Comparison of ENCODE assay signal across 8 cellular contexts in genomic region chr21:34639882-34640788, GRCh38. TPM values are rescaled to one million over a fixed set of nuclear protein-coding genes. Genes with fewer than 3 reads are reported as not detected.
DNase-seq lines count a peak whose midpoint lies in the region; ATAC-seq and TF ChIP-seq lines count a peak whose summit lies in the region.

No MANE protein-coding gene starts in this region.

- H3K4me3 ChIP-seq in coronary artery, result no peak overlapping the region

- peaks cover 16% of the 10 kb centered on the region for H3K36me3 Mint-ChIP-seq in activated CD8-positive, alpha-beta memory T cell treated with anti-CD3 and anti-CD28 coated beads, Interleukin-2, amount 10 ng/mL, durations not matched to agents 7 days and 5 days
- no peaks in the 10 kb centered on the region for H3K36me3 Mint-ChIP-seq in stimulated activated naive CD8-positive, alpha-beta T cell treated with anti-CD3 and anti-CD28 coated beads, Interleukin-15, Interleukin-2, amounts not matched to agents 100 ng/mL and 50 ng/mL, for 24 hours (ENCODE audit: low read depth)

- TF ChIP-seq CTCF in coronary artery (IDR thresholded peaks at IDR 0.05), result no peak

- H3K4me3 Mint-ChIP-seq in activated CD8-positive, alpha-beta memory T cell treated with anti-CD3 and anti-CD28 coated beads, Interleukin-2, amount 10 ng/mL, durations not matched to agents 7 days and 5 days, result peak overlapping the region; percentile 59
- H3K4me3 Mint-ChIP-seq in stimulated activated naive CD8-positive, alpha-beta T cell treated with anti-CD3 and anti-CD28 coated beads, Interleukin-15, Interleukin-2, amounts not matched to agents 100 ng/mL and 50 ng/mL, for 24 hours, result peak overlapping the region; percentile 65

- H3K27me3 Mint-ChIP-seq in activated CD8-positive, alpha-beta memory T cell treated with anti-CD3 and anti-CD28 coated beads, Interleukin-2, amount 10 ng/mL, durations not matched to agents 7 days and 5 days, result peaks cover 7% of the 10 kb centered on the region
- no peaks in the 10 kb centered on the region for H3K27me3 Mint-ChIP-seq in stimulated activated naive CD8-positive, alpha-beta T cell treated with anti-CD3 and anti-CD28 coated beads, Interleukin-15, Interleukin-2, amounts not matched to agents 100 ng/mL and 50 ng/mL, for 24 hours

- ATAC-seq in activated CD8-positive, alpha-beta memory T cell treated with anti-CD3 and anti-CD28 coated beads, Interleukin-2, amount 10 ng/mL, durations not matched to agents 7 days and 5 days, result peak; percentile 85

- H3K27ac Mint-ChIP-seq in activated CD8-positive, alpha-beta memory T cell treated with anti-CD3 and anti-CD28 coated beads, Interleukin-2, amount 10 ng/mL, durations not matched to agents 7 days and 5 days, result peak overlapping the region; percentile 93
- H3K27ac Mint-ChIP-seq in stimulated activated naive CD8-positive, alpha-beta T cell treated with anti-CD3 and anti-CD28 coated beads, Interleukin-15, Interleukin-2, amounts not matched to agents 100 ng/mL and 50 ng/mL, for 24 hours, result peak overlapping the region; percentile 89

- peaks cover 6% of the 10 kb centered on the region for H3K9me3 Mint-ChIP-seq in activated CD8-positive, alpha-beta memory T cell treated with anti-CD3 and anti-CD28 coated beads, Interleukin-2, amount 10 ng/mL, durations not matched to agents 7 days and 5 days (ENCODE audit: low read depth)
- H3K9me3 Mint-ChIP-seq in stimulated activated naive CD8-positive, alpha-beta T cell treated with anti-CD3 and anti-CD28 coated beads, Interleukin-15, Interleukin-2, amounts not matched to agents 100 ng/mL and 50 ng/mL, for 24 hours, result peaks cover 4% of the 10 kb centered on the region

- no peak overlapping the region for H3K27ac ChIP-seq in coronary artery

- DNase-seq in activated CD8-positive, alpha-beta memory T cell treated with anti-CD3 and anti-CD28 coated beads, Interleukin-2, amount 10 ng/mL, durations not matched to agents 7 days and 5 days, result peak; percentile 72
- no peak for DNase-seq in activated CD8-positive, alpha-beta memory T cell treated with anti-CD3 and anti-CD28 coated beads, Interleukin-2, amount 50 U/mL, for 4 hours
- DNase-seq in MV-4-11 (lab: John Stamatoyannopoulos, UW), result peak; percentile 22
- DNase-seq in coronary artery (ENCODE audit: low spot score), result peak; percentile 31
- DNase-seq in DMS153 (lab: John Stamatoyannopoulos, UW), result no peak
- DNase-seq in HuH-7.5 (ENCODE audit: low spot score), result no peak
- no peak for DNase-seq in hepatic stellate cell (ENCODE audit: low spot score)

- H3K4me1 Mint-ChIP-seq in activated CD8-positive, alpha-beta memory T cell treated with anti-CD3 and anti-CD28 coated beads, Interleukin-2, amount 10 ng/mL, durations not matched to agents 7 days and 5 days, result peaks cover 48% of the 10 kb centered on the region
- H3K4me1 Mint-ChIP-seq in stimulated activated naive CD8-positive, alpha-beta T cell treated with anti-CD3 and anti-CD28 coated beads, Interleukin-15, Interleukin-2, amounts not matched to agents 100 ng/mL and 50 ng/mL, for 24 hours (ENCODE audit: low read depth), result peaks cover 38% of the 10 kb centered on the region

- CTCF ChIA-PET in activated CD8-positive, alpha-beta memory T cell treated with anti-CD3 and anti-CD28 coated beads, Interleukin-2, amount 10 ng/mL, durations not matched to agents 7 days and 5 days (lab: Charles Lee), result interaction anchor here (0.9 to 1.7 kb wide), 2 partner anchors 8 to 277 kb away, joined by 3 to 5 read pairs; no protein-coding TSS in a partner anchor

RNA-seq across cellular contexts. Expression of gene RCAN1, which starts 25.2 kb away (rescaled TPM):
- total RNA-seq in activated CD8-positive, alpha-beta memory T cell treated with anti-CD3 and anti-CD28 coated beads, Interleukin-2, amount 10 ng/mL, durations not matched to agents 7 days and 5 days, result 10 to 100 TPM in 1 of 2 experiments, 1 to 10 TPM in 1; 6.5 to 13.6 TPM

RNA-seq across cellular contexts. Expression of gene CLIC6, which starts 28.7 kb away (rescaled TPM):
- total RNA-seq in activated CD8-positive, alpha-beta memory T cell treated with anti-CD3 and anti-CD28 coated beads, Interleukin-2, amount 10 ng/mL, durations not matched to agents 7 days and 5 days, result under 1 TPM in 1 of 2 experiments, not detected in 1; 0.47 TPM

Comparison
In these comparisons a context has a peak if more than half of its experiments do, and no peak if none do; other contexts are left out.
1. DNase-seq: peak in activated CD8-positive, alpha-beta memory T cell treated with anti-CD3 and anti-CD28 coated beads, Interleukin-2, amount 10 ng/mL, durations not matched to agents 7 days and 5 days (single experiment), MV-4-11 (single experiment) and coronary artery (single experiment); none in activated CD8-positive, alpha-beta memory T cell treated with anti-CD3 and anti-CD28 coated beads, Interleukin-2, amount 50 U/mL, for 4 hours (single experiment), DMS153 (single experiment), HuH-7.5 (single experiment) and hepatic stellate cell (single experiment).